In the genomic region with DNA sequence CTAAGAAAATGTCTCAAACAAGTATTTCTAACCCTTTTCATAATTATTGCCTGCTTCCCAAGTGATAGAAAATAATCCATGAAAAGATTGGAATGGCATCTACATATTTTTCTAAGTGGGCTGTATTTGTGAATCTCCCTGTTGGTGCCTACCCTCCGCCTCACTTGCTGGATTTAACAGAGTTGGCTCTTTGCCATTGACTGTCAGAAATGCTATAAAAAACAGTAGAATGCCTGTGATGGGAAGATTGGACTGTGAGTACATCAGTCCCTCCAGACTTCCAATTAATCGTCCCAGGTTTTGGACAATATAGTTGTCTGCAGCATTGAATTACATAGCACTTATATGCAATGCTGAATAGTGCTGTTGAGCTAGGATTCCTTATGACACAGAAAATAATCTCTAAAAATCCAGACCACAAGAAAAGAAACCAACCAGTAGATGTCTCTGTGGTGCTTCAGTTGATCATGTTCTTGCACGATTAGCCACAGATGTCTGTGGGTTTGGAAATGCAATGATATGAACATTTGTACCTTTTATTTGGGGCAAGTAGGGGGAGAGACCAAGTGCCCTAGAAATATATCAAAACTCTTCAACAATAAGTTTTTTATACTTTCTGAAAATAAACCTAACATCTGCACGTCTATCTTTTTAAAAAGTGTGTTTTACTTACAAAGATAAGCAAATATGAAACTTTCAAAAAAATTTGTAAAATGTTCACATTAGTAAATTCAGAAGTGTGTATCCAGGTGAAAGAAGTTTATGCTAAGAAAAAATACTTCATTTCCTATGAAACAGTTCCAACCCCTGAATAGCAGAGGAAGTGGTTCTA, we compare ENCODE assay signal across 1 cellular context.
TF ChIP-seq lines count a peak whose summit lies in the region.

No MANE protein-coding gene starts in this region.

TF ChIP-seq in HEK293, 187 proteins besides CTCF, POLR2A, EP300 and RAD21 (continued from another document):
- no peak for TF ChIP-seq ZNF449 (tag by site-specific recombination; IDR thresholded peaks at IDR 0.05)
